18 cellular contexts compared by ENCODE assay signal in the genomic region with DNA sequence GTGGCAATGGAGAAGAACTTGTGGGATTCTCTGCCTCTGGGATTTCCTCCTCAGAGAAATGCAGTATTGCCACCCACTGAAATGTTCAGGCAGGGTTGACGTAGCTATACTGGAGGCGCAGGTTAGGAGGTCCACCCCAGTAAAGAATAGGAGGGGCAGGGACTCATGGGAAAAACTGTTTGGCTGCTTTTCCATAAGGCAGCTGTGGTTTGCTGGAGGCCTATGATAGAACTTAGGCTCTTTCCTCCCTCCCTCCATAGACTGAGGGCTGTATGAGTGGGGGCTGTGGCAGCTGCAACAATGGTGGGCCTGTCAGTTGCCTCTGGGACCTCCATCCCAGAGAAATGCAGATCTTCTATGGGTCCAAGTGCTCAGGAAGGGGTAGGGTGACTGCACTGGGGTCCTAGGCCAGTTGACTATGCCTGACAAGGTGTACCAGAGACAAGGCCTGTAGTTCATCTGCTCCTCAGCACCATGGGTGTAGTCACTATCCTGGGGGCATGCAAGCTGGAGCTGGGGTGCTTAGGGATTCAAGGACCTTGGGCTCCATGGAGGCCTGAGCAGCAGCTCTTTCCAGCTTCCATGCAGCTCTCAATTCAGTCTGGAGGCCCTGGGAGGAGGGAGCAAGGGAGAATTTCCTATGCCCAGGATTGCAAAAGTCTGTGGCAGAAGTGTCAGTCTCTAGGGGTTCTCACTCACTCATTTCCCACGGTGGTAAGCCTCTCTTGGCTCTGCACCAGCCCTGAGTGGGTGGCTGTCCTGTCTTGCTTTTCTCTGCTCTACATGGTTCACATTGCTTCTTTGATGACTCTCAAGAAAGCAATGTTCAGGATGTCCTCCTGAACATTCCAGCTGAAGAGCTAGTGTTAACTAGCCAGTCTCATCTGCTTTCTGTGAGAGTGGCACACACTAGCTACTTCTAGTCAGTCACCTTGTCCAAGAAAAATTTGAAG.
A peak's percentile ranks its signal among the peaks of the same experiment; 100 is the strongest.
DNase-seq lines count a peak whose midpoint lies in the region; ATAC-seq and TF ChIP-seq lines count a peak whose summit lies in the region.
"Had no signal": no experiment of that assay in that cellular context is flagged by ENCODE, and none has a peak within 500 bp of the region (broad histone marks: within the 10 kb centered on the region; RNA-seq: fewer than 3 reads in every experiment).

No MANE protein-coding gene starts in this region.

- no peaks in the 10 kb centered on the region for H3K79me1 ChIP-seq in mesendoderm (ENCODE audit: low read length)

- CTCF ChIA-PET in MCF 10A (lab: Yijun Ruan, JAX): interaction anchor here (0.8 kb wide), 1 partner anchor 136 kb away, joined by 4 read pairs; no protein-coding TSS in a partner anchor

- H3K4me1 ChIP-seq in mesendoderm (ENCODE audit: control insufficient read depth, low read depth, low read length): no peaks in the 10 kb centered on the region
- H3K4me1 ChIP-seq: pancreas, Peyer's patch had no signal

- no CpG with 5 or more reads among the region's 3 CpGs for WGBS in mesendoderm (ENCODE audit: extremely low coverage, insufficient coverage, low lambda C conversion rate)

- no peak overlapping the region for H3K27ac ChIP-seq in mesendoderm (ENCODE audit: low read depth, low read length)
- H3K27ac ChIP-seq: pancreas, Peyer's patch had no signal

- no peaks in the 10 kb centered on the region for H3K27me3 Mint-ChIP-seq in MCF 10A (ENCODE audit: insufficient read depth, unreplicated experiment)
- H3K27me3 Mint-ChIP-seq: activated naive CD8-positive, alpha-beta T cell treated with anti-CD3 and anti-CD28 coated beads, Interleukin-2, amount 10 ng/mL, durations not matched to agents 7 days and 5 days; dendritic cell treated with granulocyte-macrophage colony-stimulating factor and Interleukin-4, amounts not matched to agents 40 ng/mL and 50 ng/mL, for 4 days; T-helper 17 cell had no signal

- intact Hi-C loops in MCF 10A (cut with micrococcal nuclease) (loop anchor here (10.0 kb wide), 1 partner anchor 323 kb away; no protein-coding TSS in a partner anchor), posterior cingulate gyrus (cut with DNase I) (no loop called here)

- H4K5ac ChIP-seq in mesendoderm (ENCODE audit: low read length): no peak overlapping the region

- POLR2A ChIA-PET in MCF 10A (lab: Yijun Ruan, JAX): no interaction called here

- H2AK5ac ChIP-seq in mesendoderm (ENCODE audit: low read length): no peak overlapping the region

- H2BK120ac ChIP-seq in mesendoderm (ENCODE audit: low read depth, low read length): no peak overlapping the region

- H4K8ac ChIP-seq in mesendoderm (ENCODE audit: low read depth, low read length): no peak overlapping the region

- no peaks in the 10 kb centered on the region for H3K36me3 Mint-ChIP-seq in MCF 10A (ENCODE audit: insufficient read depth, unreplicated experiment)
- H3K36me3 Mint-ChIP-seq: activated naive CD8-positive, alpha-beta T cell treated with anti-CD3 and anti-CD28 coated beads, Interleukin-2, amount 10 ng/mL, durations not matched to agents 7 days and 5 days; immature natural killer cell had no signal

- no peak overlapping the region for H3K9ac ChIP-seq in mesendoderm (ENCODE audit: low read length)

- H3K79me2 ChIP-seq in mesendoderm (ENCODE audit: control insufficient read depth, insufficient read depth, low read length): no peaks in the 10 kb centered on the region

- H3K27me3 ChIP-seq in mesendoderm (ENCODE audit: insufficient read depth, low read length, poor library complexity): no peaks in the 10 kb centered on the region
- H3K27me3 ChIP-seq: Peyer's patch had no signal

- BruUV-seq in MCF 10A (replicated peaks; lab: Mats Ljungman, UMichigan): no TSS peak

- H3K27ac Mint-ChIP-seq in MCF 10A (ENCODE audit: low read depth, unreplicated experiment): no peak overlapping the region
- H3K27ac Mint-ChIP-seq: activated naive CD8-positive, alpha-beta T cell treated with anti-CD3 and anti-CD28 coated beads, Interleukin-2, amount 10 ng/mL, durations not matched to agents 7 days and 5 days; dendritic cell treated with granulocyte-macrophage colony-stimulating factor and Interleukin-4, amounts not matched to agents 40 ng/mL and 50 ng/mL, for 4 days; immature natural killer cell; T-helper 17 cell had no signal

- H3K4me3 Mint-ChIP-seq in MCF 10A (ENCODE audit: unreplicated experiment): no peak overlapping the region
- H3K4me3 Mint-ChIP-seq: activated naive CD8-positive, alpha-beta T cell treated with anti-CD3 and anti-CD28 coated beads, Interleukin-2, amount 10 ng/mL, durations not matched to agents 7 days and 5 days; dendritic cell treated with granulocyte-macrophage colony-stimulating factor and Interleukin-4, amounts not matched to agents 40 ng/mL and 50 ng/mL, for 4 days; immature natural killer cell; T-helper 17 cell had no signal

- no peak overlapping the region for H3K4ac ChIP-seq in mesendoderm (ENCODE audit: low read depth, low read length)

- H3K4me3 ChIP-seq in mesendoderm (ENCODE audit: low read length): no peak overlapping the region
- H3K4me3 ChIP-seq: pancreas, Peyer's patch had no signal

- peaks cover 10% of the 10 kb centered on the region for H3K9me3 Mint-ChIP-seq in MCF 10A (ENCODE audit: unreplicated experiment)
- H3K9me3 Mint-ChIP-seq: activated naive CD8-positive, alpha-beta T cell treated with anti-CD3 and anti-CD28 coated beads, Interleukin-2, amount 10 ng/mL, durations not matched to agents 7 days and 5 days; dendritic cell treated with granulocyte-macrophage colony-stimulating factor and Interleukin-4, amounts not matched to agents 40 ng/mL and 50 ng/mL, for 4 days; immature natural killer cell had no signal

- no peak overlapping the region for H3K56ac ChIP-seq in mesendoderm (ENCODE audit: low read length)

- H3K4me2 ChIP-seq in mesendoderm (ENCODE audit: low read length): no peak overlapping the region

- no peak overlapping the region for H2BK5ac ChIP-seq in mesendoderm (ENCODE audit: low read length)

- no peaks in the 10 kb centered on the region for H3K4me1 Mint-ChIP-seq in MCF 10A (ENCODE audit: insufficient read depth, unreplicated experiment)
- H3K4me1 Mint-ChIP-seq: activated naive CD8-positive, alpha-beta T cell treated with anti-CD3 and anti-CD28 coated beads, Interleukin-2, amount 10 ng/mL, durations not matched to agents 7 days and 5 days; immature natural killer cell; T-helper 17 cell had no signal

- no peak overlapping the region for H3K23ac ChIP-seq in mesendoderm (ENCODE audit: low read length)

- H2BK15ac ChIP-seq in mesendoderm (replicated peaks; ENCODE audit: low read depth): no peak overlapping the region

- no peaks in the 10 kb centered on the region for H3K36me3 ChIP-seq in mesendoderm (ENCODE audit: control insufficient read depth, insufficient read depth, low read length)
- H3K36me3 ChIP-seq: pancreas, Peyer's patch had no signal

- no peak for TF ChIP-seq CTCF in MCF 10A (IDR thresholded peaks at IDR 0.05; ENCODE audit: unreplicated experiment)

- H3K18ac ChIP-seq in mesendoderm (ENCODE audit: low read length): no peak overlapping the region

- DNase-seq in AG20443 (ENCODE audit: low spot score) (peak; percentile 52), MCF 10A (ENCODE audit: unreplicated experiment) (peak; percentile 88), mesendoderm (peak; percentile 10), ecto neural progenitor cell (ENCODE audit: low spot score) (no peak), posterior cingulate gyrus (no peak), UCSD-AML1 (lab: John Stamatoyannopoulos, UW; ENCODE audit: unreplicated experiment) (no peak)
- DNase-seq: activated CD4-positive, alpha-beta T cell treated with anti-CD3 and anti-CD28 coated beads for 4 hours; activated naive CD8-positive, alpha-beta T cell treated with anti-CD3 and anti-CD28 coated beads, Interleukin-2, amount 10 ng/mL, durations not matched to agents 7 days and 5 days; DMS153; immature natural killer cell; NCI-H187 treated with DMSO at 0.1 percent for 48 hours; NCI-H69; pancreas; Peyer's patch; T-helper 17 cell had no signal

- ATAC-seq in HG03442 (IDR thresholded peaks at IDR 0.05; ENCODE audit: unreplicated experiment) (peak; percentile 67), GM21526 (IDR thresholded peaks at IDR 0.05; ENCODE audit: low FRiP score, unreplicated experiment) (no peak)
- ATAC-seq: pancreas, T-helper 17 cell had no signal

Comparison
In these comparisons a context has a peak if more than half of its experiments do, and no peak if none do; other contexts are left out.
1. DNase-seq: peak in AG20443 (single experiment), MCF 10A (single experiment) and mesendoderm (single experiment); none in ecto neural progenitor cell (single experiment), posterior cingulate gyrus (0 of 10) and UCSD-AML1 (single experiment).